22 cellular contexts compared by ENCODE assay signal in genomic region chr4:42348247-42348646, GRCh38. TPM values are rescaled to one million over a fixed set of nuclear protein-coding genes. Genes with fewer than 3 reads are reported as not detected.
"Had no signal": no experiment of that assay in that cellular context is flagged by ENCODE, and none has a peak within 500 bp of the region (broad histone marks: within the 10 kb centered on the region; RNA-seq: fewer than 3 reads in every experiment).

No MANE protein-coding gene starts in this region.

- FAIRE-seq: pancreas had no signal

- DNase-seq: activated CD4-positive, alpha-beta T cell treated with anti-CD3 and anti-CD28 coated beads for 1 hour; activated CD4-positive, alpha-beta T cell treated with anti-CD3 and anti-CD28 coated beads, Interleukin-2, amount 50 U/mL, for 4 hours; activated effector memory CD4-positive, alpha-beta T cell treated with anti-CD3 and anti-CD28 coated beads, Interleukin-2, amount 50 U/mL, for 16 hours; activated naive CD4-positive, alpha-beta T cell treated with anti-CD3 and anti-CD28 coated beads, Interleukin-2, amount 50 U/mL, for 16 hours; activated T-cell treated with anti-CD3 and anti-CD28 coated beads, Interleukin-2, amount 50 U/mL, for 72 hours; cerebellar nuclear complex; cortex of kidney; effector CD8-positive, alpha-beta T cell; esophagus squamous epithelium; foreskin keratinocyte; immature natural killer cell; kidney glomerular epithelial cell; mesendoderm; naive thymus-derived CD8-positive, alpha-beta T cell; pancreas; right lobe of liver; stimulated activated CD4-positive, alpha-beta T cell treated with anti-CD3 and anti-CD28 coated beads, Interleukin-4, amount 100 ng/mL, for 1 hour; stimulated activated naive CD8-positive, alpha-beta T cell treated with anti-CD3 and anti-CD28 coated beads, Interleukin-15, amount 100 ng/mL, for 72 hours; WERI-Rb-1 had no signal

- H3K4me3 ChIP-seq: ascending aorta, esophagus squamous epithelium, pancreas, right lobe of liver, smooth muscle cell had no signal

- H3K4me1 ChIP-seq: ascending aorta, esophagus squamous epithelium, foreskin keratinocyte, pancreas, right lobe of liver had no signal

- H3K36me3 ChIP-seq: ascending aorta, esophagus squamous epithelium, pancreas, right lobe of liver, WERI-Rb-1 had no signal

- H3K27ac ChIP-seq: ascending aorta, esophagus squamous epithelium, foreskin keratinocyte, pancreas, right lobe of liver, WERI-Rb-1 had no signal

- H3K9me3 ChIP-seq: ascending aorta, esophagus squamous epithelium, pancreas, right lobe of liver had no signal

- H3K27me3 ChIP-seq: ascending aorta, esophagus squamous epithelium, foreskin keratinocyte, pancreas, right lobe of liver had no signal

- ATAC-seq: activated T-cell treated with anti-CD3 and anti-CD28 coated beads, Interleukin-2, amount 50 U/mL, for 72 hours; foreskin keratinocyte; naive thymus-derived CD8-positive, alpha-beta T cell; pancreas; stimulated activated naive CD8-positive, alpha-beta T cell treated with anti-CD3 and anti-CD28 coated beads, Interleukin-15, amount 100 ng/mL, for 72 hours had no signal

RNA-seq across cellular contexts. Expression of gene SHISA3, which starts 49.0 kb away (rescaled TPM):
- total RNA-seq: foreskin keratinocyte; naive thymus-derived CD8-positive, alpha-beta T cell; smooth muscle cell; temporal lobe had no signal
